10 cellular contexts compared by ENCODE assay signal in genomic region chr1:94069649-94070285, GRCh38. TPM values are rescaled to one million over a fixed set of nuclear protein-coding genes. Genes with fewer than 3 reads are reported as not detected.
DNase-seq lines count a peak whose midpoint lies in the region; ATAC-seq and TF ChIP-seq lines count a peak whose summit lies in the region.
"Had no signal": no experiment of that assay in that cellular context is flagged by ENCODE, and none has a peak within 500 bp of the region (broad histone marks: within the 10 kb centered on the region; RNA-seq: fewer than 3 reads in every experiment).

No MANE protein-coding gene starts in this region.

- H3K9ac ChIP-seq in parathyroid adenoma: no peak overlapping the region

- H3K79me2 ChIP-seq in parathyroid adenoma: no peaks in the 10 kb centered on the region

- TF ChIP-seq POLR2A in esophagus muscularis mucosa (IDR thresholded peaks at IDR 0.05; ENCODE audit: low read depth): no peak

- H3K4me3 ChIP-seq in Caco-2 (ENCODE audit: low read depth, low read length) (no peak overlapping the region), esophagus muscularis mucosa (no peak overlapping the region), parathyroid adenoma (ENCODE audit: low read depth, low read length) (no peak overlapping the region)

- no peaks in the 10 kb centered on the region for H3K9me3 Mint-ChIP-seq in Caco-2 (ENCODE audit: unreplicated experiment)

- TF ChIP-seq CTCF in Caco-2 (IDR thresholded peaks at IDR 0.05; ENCODE audit: insufficient read depth in 1 of 2, low read depth in 1 of 2, low read length in 1 of 2, severe bottlenecking in 1 of 2, unreplicated experiment in 1 of 2): no peak
- no peak for TF ChIP-seq CTCF in esophagus muscularis mucosa (IDR thresholded peaks at IDR 0.05)
- TF ChIP-seq CTCF in parathyroid adenoma (IDR thresholded peaks at IDR 0.05): no peak

- intact Hi-C loops in Caco-2 (cut with micrococcal nuclease; ENCODE audit: unreplicated experiment) (loop anchor here (2.0 kb wide), 1 partner anchor 247 kb away; no protein-coding TSS in a partner anchor), esophagus muscularis mucosa (cut with DNase I) (no loop called here)

- CTCF ChIA-PET in Caco-2 (lab: Charles Lee): no interaction called here

- H2AFZ ChIP-seq in parathyroid adenoma: peak overlapping the region; percentile 70

- H3K27me3 Mint-ChIP-seq in Caco-2 (ENCODE audit: insufficient read depth, unreplicated experiment): no peaks in the 10 kb centered on the region

- POLR2A ChIA-PET in Caco-2 (lab: Charles Lee): interaction anchor here (1.5 kb wide), 1 partner anchor 36 kb away, joined by 6 read pairs; no protein-coding TSS in a partner anchor

- H3K36me3 ChIP-seq in Caco-2 (ENCODE audit: control insufficient read depth, insufficient read depth, low read length) (no peaks in the 10 kb centered on the region), esophagus muscularis mucosa (no peaks in the 10 kb centered on the region), parathyroid adenoma (ENCODE audit: control insufficient read depth, insufficient read depth, low read length) (no peaks in the 10 kb centered on the region)

- H3K4me3 Mint-ChIP-seq in Caco-2 (ENCODE audit: unreplicated experiment): no peak overlapping the region
- H3K4me3 Mint-ChIP-seq: naive B cell had no signal

- 56% methylated on average over 7 of the region's 7 CpGs for WGBS in esophagus muscularis mucosa

- TF ChIP-seq EP300 in esophagus muscularis mucosa (IDR thresholded peaks at IDR 0.05): no peak

- H3K36me3 Mint-ChIP-seq in Caco-2 (ENCODE audit: insufficient read depth, unreplicated experiment): no peaks in the 10 kb centered on the region
- H3K36me3 Mint-ChIP-seq: naive B cell had no signal

- DNase-seq in Caco-2: no peak
- peak; percentile 97 for DNase-seq in NCI-H2029 treated with DMSO at 0.1 percent for 48 hours (lab: John Stamatoyannopoulos, UW)
- DNase-seq in esophagus muscularis mucosa (ENCODE audit: extremely low spot score): no peak
- no peak for DNase-seq in NCI-H128 (lab: John Stamatoyannopoulos, UW; ENCODE audit: unreplicated experiment)
- DNase-seq: activated naive CD4-positive, alpha-beta T cell treated with Interleukin-2 at 50 U/mL for 16 hours; naive B cell had no signal

- H3K4me1 ChIP-seq in Caco-2: peaks cover 31% of the 10 kb centered on the region
- peaks cover 19 to 39% (median 34%) of the 10 kb centered on the region in 4 donors for H3K4me1 ChIP-seq in esophagus muscularis mucosa
- H3K4me1 ChIP-seq in parathyroid adenoma: peaks cover 17% of the 10 kb centered on the region

- ATAC-seq in HG03457 (IDR thresholded peaks at IDR 0.05; ENCODE audit: unreplicated experiment) (no peak), HG03196 (IDR thresholded peaks at IDR 0.05; ENCODE audit: unreplicated experiment) (no peak), HG02763 (IDR thresholded peaks at IDR 0.05; ENCODE audit: unreplicated experiment) (no peak)

- peak overlapping the region; percentile 84 for H3K27ac Mint-ChIP-seq in Caco-2 (ENCODE audit: unreplicated experiment)
- H3K27ac Mint-ChIP-seq: naive B cell had no signal

- no TSS peak for BruUV-seq in Caco-2 (replicated peaks; lab: Mats Ljungman, UMichigan)

- H3K9me3 ChIP-seq in Caco-2 (no peaks in the 10 kb centered on the region), esophagus muscularis mucosa (no peaks in the 10 kb centered on the region), parathyroid adenoma (ENCODE audit: control insufficient read depth, low read length) (no peaks in the 10 kb centered on the region)

- no peaks in the 10 kb centered on the region for H3K27me3 ChIP-seq in Caco-2 (replicated peaks; ENCODE audit: control insufficient read depth, insufficient read depth, low read length)
- no peaks in the 10 kb centered on the region for H3K27me3 ChIP-seq in esophagus muscularis mucosa
- H3K27me3 ChIP-seq in parathyroid adenoma (ENCODE audit: control insufficient read depth, insufficient read depth, low read length): no peaks in the 10 kb centered on the region

- H3K4me2 ChIP-seq in parathyroid adenoma (ENCODE audit: low read length): no peak overlapping the region

- peaks cover 38% of the 10 kb centered on the region for H3K4me1 Mint-ChIP-seq in Caco-2 (ENCODE audit: low read depth, unreplicated experiment)

- H3K27ac ChIP-seq in esophagus muscularis mucosa (replicated peaks in 1 of 4): peak overlapping the region; percentile 46 to 58 (median 54)
- H3K27ac ChIP-seq in parathyroid adenoma: peak overlapping the region; percentile 41

RNA-seq across cellular contexts. Expression of gene ABCA4, which starts 51.2 kb away (rescaled TPM):
- 1.0 and 1.8 TPM in 2 replicates for total RNA-seq in Caco-2 (2022)
- total RNA-seq in esophagus muscularis mucosa: 1 to 10 TPM in 1 of 4 donors, under 1 TPM in 3; 0.19 to 1.7 (median 0.45) TPM
